1 cellular context compared by ENCODE assay signal in the genomic region with DNA sequence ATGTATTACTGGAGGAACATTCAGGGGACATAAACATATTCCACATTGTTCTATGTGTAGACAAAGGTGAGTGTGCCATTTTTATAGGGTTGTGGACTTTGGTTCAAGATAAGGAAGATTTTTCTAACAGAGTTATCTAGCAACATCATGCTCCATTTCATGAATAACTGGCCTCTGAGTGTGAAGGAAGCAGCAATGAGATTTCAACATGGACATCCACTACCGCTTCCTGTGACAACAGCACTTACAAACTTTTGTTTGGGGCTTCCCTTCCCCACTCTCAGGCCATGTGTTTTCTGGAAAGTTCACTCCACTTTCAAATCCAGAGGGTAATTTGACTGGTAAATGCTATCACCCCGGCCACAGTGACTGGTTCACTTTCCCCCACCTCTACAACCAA.
TF ChIP-seq lines count a peak whose summit lies in the region.

No MANE protein-coding gene starts in this region.

TF ChIP-seq in HCT116, 20 proteins besides CTCF, POLR2A, EP300 and RAD21 (continued from another document):
- TF ChIP-seq, protein P1, sequence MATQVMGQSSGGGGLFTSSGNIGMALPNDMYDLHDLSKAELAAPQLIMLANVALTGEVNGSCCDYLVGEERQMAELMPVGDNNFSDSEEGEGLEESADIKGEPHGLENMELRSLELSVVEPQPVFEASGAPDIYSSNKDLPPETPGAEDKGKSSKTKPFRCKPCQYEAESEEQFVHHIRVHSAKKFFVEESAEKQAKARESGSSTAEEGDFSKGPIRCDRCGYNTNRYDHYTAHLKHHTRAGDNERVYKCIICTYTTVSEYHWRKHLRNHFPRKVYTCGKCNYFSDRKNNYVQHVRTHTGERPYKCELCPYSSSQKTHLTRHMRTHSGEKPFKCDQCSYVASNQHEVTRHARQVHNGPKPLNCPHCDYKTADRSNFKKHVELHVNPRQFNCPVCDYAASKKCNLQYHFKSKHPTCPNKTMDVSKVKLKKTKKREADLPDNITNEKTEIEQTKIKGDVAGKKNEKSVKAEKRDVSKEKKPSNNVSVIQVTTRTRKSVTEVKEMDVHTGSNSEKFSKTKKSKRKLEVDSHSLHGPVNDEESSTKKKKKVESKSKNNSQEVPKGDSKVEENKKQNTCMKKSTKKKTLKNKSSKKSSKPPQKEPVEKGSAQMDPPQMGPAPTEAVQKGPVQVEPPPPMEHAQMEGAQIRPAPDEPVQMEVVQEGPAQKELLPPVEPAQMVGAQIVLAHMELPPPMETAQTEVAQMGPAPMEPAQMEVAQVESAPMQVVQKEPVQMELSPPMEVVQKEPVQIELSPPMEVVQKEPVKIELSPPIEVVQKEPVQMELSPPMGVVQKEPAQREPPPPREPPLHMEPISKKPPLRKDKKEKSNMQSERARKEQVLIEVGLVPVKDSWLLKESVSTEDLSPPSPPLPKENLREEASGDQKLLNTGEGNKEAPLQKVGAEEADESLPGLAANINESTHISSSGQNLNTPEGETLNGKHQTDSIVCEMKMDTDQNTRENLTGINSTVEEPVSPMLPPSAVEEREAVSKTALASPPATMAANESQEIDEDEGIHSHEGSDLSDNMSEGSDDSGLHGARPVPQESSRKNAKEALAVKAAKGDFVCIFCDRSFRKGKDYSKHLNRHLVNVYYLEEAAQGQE (IDR thresholded peaks at IDR 0.05; ENCODE audit: low read depth), result no peak
- no peak for TF ChIP-seq SP1 (IDR thresholded peaks at IDR 0.05; ENCODE audit: low read depth)
